21 cellular contexts compared by ENCODE assay signal in genomic region chr3:169573129-169573528, GRCh38.
DNase-seq lines count a peak whose midpoint lies in the region; ATAC-seq and TF ChIP-seq lines count a peak whose summit lies in the region.
"Had no signal": no experiment of that assay in that cellular context is flagged by ENCODE, and none has a peak within 500 bp of the region (broad histone marks: within the 10 kb centered on the region; RNA-seq: fewer than 3 reads in every experiment).

No MANE protein-coding gene starts in this region.

- no peaks in the 10 kb centered on the region for H3K9me2 ChIP-seq in GM23248 (ENCODE audit: insufficient read depth)

- no peak overlapping the region for H2AFZ ChIP-seq in GM23248

- H3F3A ChIP-seq in GM23248 (ENCODE audit: insufficient read depth) = no peaks in the 10 kb centered on the region

- in situ Hi-C loops in GM23248 (cut with MboI) = no loop called here

- no peak overlapping the region for H3K9ac ChIP-seq in GM23248
- H3K9ac ChIP-seq: BLaER1 treated with 17β-estradiol and CSF1 and Interleukin-3, amounts not matched to agents 10 nM and 100 nM had no signal

- no peak overlapping the region for H3K4me3 ChIP-seq in GM23248
- H3K4me3 ChIP-seq: BLaER1 treated with 17β-estradiol and CSF1 and Interleukin-3, amounts not matched to agents 10 nM and 100 nM; SK-N-MC had no signal

- H3K4me1 ChIP-seq in GM23248 (ENCODE audit: insufficient read depth) = peaks cover 6% of the 10 kb centered on the region; the same call in 1 of the 2 replicates

- H3K4me1 Mint-ChIP-seq in chondrocyte (ENCODE audit: low read depth) (peaks cover 13% of the 10 kb centered on the region), neural crest cell (peaks cover 27% of the 10 kb centered on the region)
- H3K4me1 Mint-ChIP-seq: activated CD4-positive, alpha-beta T cell treated with anti-CD3 and anti-CD28 coated beads, Interleukin-2, amount 10 ng/mL, durations not matched to agents 24 days and 14 days had no signal

- no peak overlapping the region for H3K4me2 ChIP-seq in GM23248 (ENCODE audit: unreplicated experiment)
- H3K4me2 ChIP-seq: BLaER1 treated with 17β-estradiol and CSF1 and Interleukin-3, amounts not matched to agents 10 nM and 100 nM had no signal

- DNase-seq in GM23248 (peak; percentile 20), NCI-H69 (lab: John Stamatoyannopoulos, UW) (peak; percentile 41), chondrocyte (ENCODE audit: low spot score) (no peak), neural crest cell (ENCODE audit: low read depth, low spot score) (no peak), NCI-H187 (lab: John Stamatoyannopoulos, UW) (no peak), COLO668 (lab: John Stamatoyannopoulos, UW; ENCODE audit: unreplicated experiment) (no peak)
- DNase-seq: activated CD4-positive, alpha-beta T cell treated with anti-CD3 and anti-CD28 coated beads, Interleukin-2, amount 10 ng/mL, durations not matched to agents 24 days and 14 days; activated CD8-positive, alpha-beta memory T cell treated with anti-CD3 and anti-CD28 coated beads, Interleukin-2, amount 50 U/mL, for 48 hours; activated gamma-delta T cell; DMS153; foreskin melanocyte; midbrain; MV-4-11; NCI-H1930; NCI-H524 treated with DMSO at 0.1 percent for 48 hours; stimulated activated CD4-positive, alpha-beta T cell treated with anti-CD3 and anti-CD28 coated beads, Interleukin-12 subunit alpha, Interleukin-12 subunit beta, amount 100 ng/mL, for 4 hours; T-helper 9 cell had no signal

- H3K27ac ChIP-seq in GM23248 = no peak overlapping the region
- H3K27ac ChIP-seq: BLaER1 treated with 17β-estradiol and CSF1 and Interleukin-3, amounts not matched to agents 10 nM and 100 nM; neutrophil; SK-N-MC had no signal

- H3K27ac Mint-ChIP-seq in chondrocyte (ENCODE audit: unreplicated experiment) (no peak overlapping the region), neural crest cell (ENCODE audit: unreplicated experiment) (no peak overlapping the region)
- H3K27ac Mint-ChIP-seq: activated CD4-positive, alpha-beta T cell treated with anti-CD3 and anti-CD28 coated beads, Interleukin-2, amount 10 ng/mL, durations not matched to agents 24 days and 14 days had no signal

- peak; percentile 75 for TF ChIP-seq CTCF in chondrocyte (IDR thresholded peaks at IDR 0.05)
- peak; percentile 39 for TF ChIP-seq CTCF in neural crest cell (conservative IDR thresholded peaks at IDR 0.05)

- 23 to 25% methylated on average over 8 of the region's 8 CpGs for WGBS in GM23248 (ENCODE audit: low coverage in 1 of 2, low lambda C conversion rate in 2 of 2, missing lambda C conversion rate in 2 of 2), 2 experiments

- no peaks in the 10 kb centered on the region for H3K79me2 ChIP-seq in GM23248 (ENCODE audit: insufficient read depth)

- peaks cover 7% of the 10 kb centered on the region for H3K9me3 Mint-ChIP-seq in chondrocyte (ENCODE audit: low read depth)
- peaks cover 3% of the 10 kb centered on the region for H3K9me3 Mint-ChIP-seq in neural crest cell
- H3K9me3 Mint-ChIP-seq: activated CD4-positive, alpha-beta T cell treated with anti-CD3 and anti-CD28 coated beads, Interleukin-2, amount 10 ng/mL, durations not matched to agents 24 days and 14 days had no signal

- no peaks in the 10 kb centered on the region for H4K20me1 ChIP-seq in GM23248 (ENCODE audit: insufficient read depth)
- H4K20me1 ChIP-seq: BLaER1 treated with 17β-estradiol and CSF1 and Interleukin-3, amounts not matched to agents 10 nM and 100 nM had no signal

- H3K27me3 ChIP-seq in GM23248 (replicated peaks; ENCODE audit: insufficient read depth) = peaks cover 22% of the 10 kb centered on the region
- H3K27me3 ChIP-seq: BLaER1 treated with 17β-estradiol and CSF1 and Interleukin-3, amounts not matched to agents 10 nM and 100 nM had no signal

- H3K36me3 Mint-ChIP-seq in chondrocyte (ENCODE audit: low read depth) (no peaks in the 10 kb centered on the region), neural crest cell (ENCODE audit: low read depth) (peaks cover 2% of the 10 kb centered on the region)

- ATAC-seq in esophagus mucosa = no peak

- H3K9me3 ChIP-seq in GM23248 (ENCODE audit: low read depth) = no peaks in the 10 kb centered on the region
- H3K9me3 ChIP-seq: neutrophil had no signal

- H3K27me3 Mint-ChIP-seq in chondrocyte (ENCODE audit: low read depth) (no peaks in the 10 kb centered on the region), neural crest cell (ENCODE audit: low read depth) (peaks cover 17% of the 10 kb centered on the region)

- no peak overlapping the region for H3K4me3 Mint-ChIP-seq in chondrocyte (ENCODE audit: unreplicated experiment)
- H3K4me3 Mint-ChIP-seq in neural crest cell = no peak overlapping the region
- H3K4me3 Mint-ChIP-seq: activated CD4-positive, alpha-beta T cell treated with anti-CD3 and anti-CD28 coated beads, Interleukin-2, amount 10 ng/mL, durations not matched to agents 24 days and 14 days had no signal

- H3K36me3 ChIP-seq in GM23248 (ENCODE audit: low read depth) = no peaks in the 10 kb centered on the region
- H3K36me3 ChIP-seq: BLaER1 treated with 17β-estradiol and CSF1 and Interleukin-3, amounts not matched to agents 10 nM and 100 nM; neutrophil had no signal

Comparison
In these comparisons a context has a peak if more than half of its experiments do, and no peak if none do; other contexts are left out.
1. DNase-seq: peak in GM23248 (single experiment) and NCI-H69 (single experiment); none in chondrocyte (single experiment), neural crest cell (single experiment), NCI-H187 (0 of 2) and COLO668 (single experiment).